ENCODE assay signal across 9 cellular contexts in genomic region chr22:31248138-31248745, GRCh38. TPM values are rescaled to one million over a fixed set of nuclear protein-coding genes. Genes with fewer than 3 reads are reported as not detected.
DNase-seq lines count a peak whose midpoint lies in the region; ATAC-seq, FAIRE-seq and TF ChIP-seq lines count a peak whose summit lies in the region.
"Had no signal": no experiment of that assay in that cellular context is flagged by ENCODE, and none has a peak within 500 bp of the region (broad histone marks: within the 10 kb centered on the region; RNA-seq: fewer than 3 reads in every experiment).

No MANE protein-coding gene starts in this region.

- H3K4me3 ChIP-seq in keratinocyte (ENCODE audit: control insufficient read depth in 2 of 3, extremely low read depth in 1 of 3, insufficient read depth in 2 of 3, low read depth in 1 of 3, low read length in 3 of 3) (peak overlapping the region; percentile 87 to 97 (median 96)), spleen (peak overlapping the region in 5 of 8 donors; percentile 16 to 53 (median 34))

- peaks cover 0 to 16% of the 10 kb centered on the region in 2 experiments for H3K36me3 ChIP-seq in keratinocyte (ENCODE audit: control insufficient read depth in 2 of 2, extremely low read depth in 1 of 2, insufficient read depth in 2 of 2, low read length in 2 of 2)
- H3K36me3 ChIP-seq in spleen = peaks cover 0 to 65% (median 0%) of the 10 kb centered on the region in 6 donors

- dilution Hi-C loops in keratinocyte (cut with MboI; ENCODE audit: extremely low pct_ligation_motif_present, low sequenced_read_pairs) = no loop called here

- intact Hi-C loops in spleen (cut with DNase I; ENCODE audit: low total_unique reads) = no loop called here

- DNase-seq in AG20443 (ENCODE audit: low spot score) = peak; percentile 94
- DNase-seq in KBM-7 = peak; percentile 54
- peak; percentile 32 to 36 for DNase-seq in activated CD4-positive, alpha-beta T cell treated with anti-CD3 and anti-CD28 coated beads for 24 hours (ENCODE audit: low read depth in 2 of 2)
- DNase-seq in cerebellar cortex (ENCODE audit: low spot score) = peak; percentile 92
- peak; percentile 74 for DNase-seq in keratinocyte (ENCODE audit: low read depth, low spot score)
- DNase-seq in spleen = peak; percentile 89
- no peak for DNase-seq in NCI-H2081 treated with DMSO at 0.1 percent for 48 hours (lab: John Stamatoyannopoulos, UW)

- in situ Hi-C loops in KBM-7 (cut with MboI; ENCODE audit: low pct_unique_long_range_greater_than_20kb, low sequenced_read_pairs) = no loop called here

- peak overlapping the region; percentile 86 for H3K27ac ChIP-seq in keratinocyte (ENCODE audit: control insufficient read depth, insufficient read depth, low read length)
- peak overlapping the region in 3 of 8 donors; percentile 33 to 57 (median 38) for H3K27ac ChIP-seq in spleen

- no peaks in the 10 kb centered on the region for H4K20me1 ChIP-seq in keratinocyte (ENCODE audit: control insufficient read depth, extremely low read depth, insufficient read depth, low read length)

- peak overlapping the region; percentile 93 for H3K4me2 ChIP-seq in keratinocyte (ENCODE audit: control insufficient read depth, extremely low read depth, insufficient read depth, low read depth, low read length)

- WGBS in spleen, 5 donors = 33 to 52% (median 51%) methylated on average over 13 to 17 of the region's 17 CpGs

- H3K9ac ChIP-seq in keratinocyte (ENCODE audit: control insufficient read depth, extremely low read depth, insufficient read depth, low read length) = peak overlapping the region; percentile 87

- H2AFZ ChIP-seq in keratinocyte (ENCODE audit: control insufficient read depth, low read length) = peak overlapping the region; percentile 21

- no peaks in the 10 kb centered on the region for H3K9me1 ChIP-seq in keratinocyte (ENCODE audit: control insufficient read depth, extremely low read depth, insufficient read depth, low read length)

- no peaks in the 10 kb centered on the region for H3K27me3 ChIP-seq in keratinocyte (ENCODE audit: control insufficient read depth, extremely low read depth, insufficient read depth, low read length)
- no peaks in the 10 kb centered on the region for H3K27me3 ChIP-seq in spleen (replicated peaks in 1 of 7)

- no peaks in the 10 kb centered on the region for H3K9me3 ChIP-seq in keratinocyte (ENCODE audit: control insufficient read depth, low read depth, low read length)
- no peaks in the 10 kb centered on the region for H3K9me3 ChIP-seq in spleen

- ATAC-seq in GM19328 (IDR thresholded peaks at IDR 0.05; ENCODE audit: unreplicated experiment) = no peak

- TF ChIP-seq CTCF in keratinocyte (optimal IDR thresholded peaks at IDR 0.05 in 1 of 3, IDR thresholded peaks at IDR 0.05 in 1 of 3, conservative IDR thresholded peaks at IDR 0.05 in 1 of 3; ENCODE audit: extremely low read depth in 1 of 3, insufficient read depth in 2 of 3, low read length in 3 of 3) (no peak), spleen (IDR thresholded peaks at IDR 0.05 in 8 of 11, conservative IDR thresholded peaks at IDR 0.05 in 3 of 11) (no peak)

- TF ChIP-seq POLR2A in spleen (IDR thresholded peaks at IDR 0.05) = no peak

- peak; percentile 99 for FAIRE-seq in keratinocyte (lab: Jason Lieb, UNC)
- FAIRE-seq: GM18507 had no signal

- H3K4me1 ChIP-seq in keratinocyte (ENCODE audit: control insufficient read depth, extremely low read depth, insufficient read depth, low read length) (peaks cover 58% of the 10 kb centered on the region), spleen (peaks cover 3 to 58% (median 23%) of the 10 kb centered on the region in 6 donors)

- peaks cover 53% of the 10 kb centered on the region for H3K79me2 ChIP-seq in keratinocyte (ENCODE audit: control insufficient read depth, insufficient read depth, low read length)

RNA-seq across cellular contexts. Expression of gene LIMK2, which starts 36.1 kb away (rescaled TPM):
- 28.8 to 56.3 TPM (median 42.6 TPM) in 3 replicates for polyA plus RNA-seq in keratinocyte
- 118 TPM for polyA plus RNA-seq in keratinocyte (2011; ENCODE audit: low read depth)
- 49.1 and 67.7 TPM in 2 replicates for polyA plus RNA-seq in keratinocyte (2011; cell fraction: cytosol; rRNA removed)
- 166 and 190 TPM in 2 replicates for polyA plus RNA-seq in keratinocyte (2011; cell fraction: nucleus; rRNA removed)
- 97.8 and 136 TPM in 2 replicates for polyA plus RNA-seq in keratinocyte (2012; ENCODE audit: low replicate concordance)
- 62.9 to 141 TPM (median 89.5 TPM) in 3 replicates for polyA minus RNA-seq in keratinocyte
- polyA minus RNA-seq in keratinocyte (2011; cell fraction: cytosol; rRNA and poly(A)+ RNA removed) = 27.8 TPM
- 91.0 and 121 TPM in 2 replicates for polyA minus RNA-seq in keratinocyte (2011; cell fraction: nucleus; rRNA and poly(A)+ RNA removed)
- 100 to 1,000 TPM in 3 of 7 donors, 10 to 100 TPM in 4; 51.6 to 182 (median 78.1) TPM for total RNA-seq in spleen
- 10 to 100 TPM in 2 of 3 donors, 1 to 10 TPM in 1; 6.1 to 15.2 (median 11.0) TPM for polyA plus RNA-seq in spleen

RNA-seq across cellular contexts. Expression of gene PIK3IP1, which starts 44.0 kb away (rescaled TPM):
- polyA plus RNA-seq in keratinocyte (13.3 to 25.6 TPM (median 13.9 TPM) in 3 replicates), spleen (10 to 100 TPM; 36.1 to 94.7 (median 40.6) TPM)
- polyA plus RNA-seq in keratinocyte (2011; ENCODE audit: low read depth) = 26.2 TPM
- 7.2 and 9.9 TPM in 2 replicates for polyA plus RNA-seq in keratinocyte (2011; cell fraction: cytosol; rRNA removed)
- 33.1 and 36.3 TPM in 2 replicates for polyA plus RNA-seq in keratinocyte (2011; cell fraction: nucleus; rRNA removed)
- 11.0 and 34.9 TPM in 2 replicates for polyA plus RNA-seq in keratinocyte (2012; ENCODE audit: low replicate concordance)
- 6.2 to 25.4 TPM (median 10.1 TPM) in 3 replicates for polyA minus RNA-seq in keratinocyte
- polyA minus RNA-seq in keratinocyte (2011; cell fraction: cytosol; rRNA and poly(A)+ RNA removed) = 22.3 TPM
- polyA minus RNA-seq in keratinocyte (2011; cell fraction: nucleus; rRNA and poly(A)+ RNA removed) = 37.1 and 42.4 TPM in 2 replicates
- 100 to 1,000 TPM in 5 of 7 donors, 10 to 100 TPM in 2; 36.6 to 152 (median 104) TPM for total RNA-seq in spleen
